In the genomic region with DNA sequence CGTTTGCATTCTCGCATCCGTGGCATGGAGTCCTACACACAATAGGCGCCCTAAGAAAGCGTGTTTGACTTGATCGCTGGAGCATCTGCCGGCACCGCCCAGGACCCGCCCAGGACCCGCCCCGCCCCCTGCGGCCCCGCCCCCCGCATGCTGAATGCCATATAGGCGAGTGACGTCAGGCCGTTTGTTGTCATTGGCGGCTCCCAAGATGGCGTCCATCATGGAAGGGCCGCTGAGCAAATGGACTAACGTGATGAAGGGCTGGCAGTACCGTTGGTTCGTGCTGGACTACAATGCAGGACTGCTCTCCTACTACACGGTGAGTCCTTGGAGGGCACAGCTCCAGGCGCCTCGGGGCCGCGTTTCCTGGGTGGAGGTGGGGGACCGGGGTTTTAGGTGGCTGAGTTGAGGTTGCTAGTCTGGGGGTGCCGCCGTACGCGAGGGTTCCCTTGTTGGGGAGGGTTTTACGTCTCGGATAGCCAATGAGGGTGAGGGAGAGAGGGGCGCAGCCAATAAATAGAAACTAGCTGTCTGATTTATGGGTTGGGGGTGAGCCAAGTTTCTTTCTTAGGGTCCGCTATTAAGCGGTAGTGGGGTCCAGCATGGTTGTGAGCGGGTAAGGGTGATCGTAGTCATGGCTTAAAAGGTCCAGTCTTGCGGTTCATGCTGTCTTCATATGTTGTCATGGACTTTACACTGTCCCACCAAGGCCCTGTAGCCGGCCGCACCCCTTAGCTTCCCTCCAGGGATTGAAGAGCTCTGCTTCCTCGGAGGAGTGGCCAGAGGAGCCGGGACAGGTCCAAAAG, we compare ENCODE assay signal across 1 cellular context.
TF ChIP-seq lines count a peak whose summit lies in the region.

A gene with protein sequence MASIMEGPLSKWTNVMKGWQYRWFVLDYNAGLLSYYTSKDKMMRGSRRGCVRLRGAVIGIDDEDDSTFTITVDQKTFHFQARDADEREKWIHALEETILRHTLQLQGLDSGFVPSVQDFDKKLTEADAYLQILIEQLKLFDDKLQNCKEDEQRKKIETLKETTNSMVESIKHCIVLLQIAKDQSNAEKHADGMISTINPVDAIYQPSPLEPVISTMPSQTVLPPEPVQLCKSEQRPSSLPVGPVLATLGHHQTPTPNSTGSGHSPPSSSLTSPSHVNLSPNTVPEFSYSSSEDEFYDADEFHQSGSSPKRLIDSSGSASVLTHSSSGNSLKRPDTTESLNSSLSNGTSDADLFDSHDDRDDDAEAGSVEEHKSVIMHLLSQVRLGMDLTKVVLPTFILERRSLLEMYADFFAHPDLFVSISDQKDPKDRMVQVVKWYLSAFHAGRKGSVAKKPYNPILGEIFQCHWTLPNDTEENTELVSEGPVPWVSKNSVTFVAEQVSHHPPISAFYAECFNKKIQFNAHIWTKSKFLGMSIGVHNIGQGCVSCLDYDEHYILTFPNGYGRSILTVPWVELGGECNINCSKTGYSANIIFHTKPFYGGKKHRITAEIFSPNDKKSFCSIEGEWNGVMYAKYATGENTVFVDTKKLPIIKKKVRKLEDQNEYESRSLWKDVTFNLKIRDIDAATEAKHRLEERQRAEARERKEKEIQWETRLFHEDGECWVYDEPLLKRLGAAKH (plus strand): TSS at position 190 of the 806 bp plus-strand sequence. CDS start 19 bp downstream, at position 209.

TF ChIP-seq in K562, 482 proteins besides CTCF, POLR2A, EP300 and RAD21 (continued from another document and continues in another):
- TF ChIP-seq, protein P1, sequence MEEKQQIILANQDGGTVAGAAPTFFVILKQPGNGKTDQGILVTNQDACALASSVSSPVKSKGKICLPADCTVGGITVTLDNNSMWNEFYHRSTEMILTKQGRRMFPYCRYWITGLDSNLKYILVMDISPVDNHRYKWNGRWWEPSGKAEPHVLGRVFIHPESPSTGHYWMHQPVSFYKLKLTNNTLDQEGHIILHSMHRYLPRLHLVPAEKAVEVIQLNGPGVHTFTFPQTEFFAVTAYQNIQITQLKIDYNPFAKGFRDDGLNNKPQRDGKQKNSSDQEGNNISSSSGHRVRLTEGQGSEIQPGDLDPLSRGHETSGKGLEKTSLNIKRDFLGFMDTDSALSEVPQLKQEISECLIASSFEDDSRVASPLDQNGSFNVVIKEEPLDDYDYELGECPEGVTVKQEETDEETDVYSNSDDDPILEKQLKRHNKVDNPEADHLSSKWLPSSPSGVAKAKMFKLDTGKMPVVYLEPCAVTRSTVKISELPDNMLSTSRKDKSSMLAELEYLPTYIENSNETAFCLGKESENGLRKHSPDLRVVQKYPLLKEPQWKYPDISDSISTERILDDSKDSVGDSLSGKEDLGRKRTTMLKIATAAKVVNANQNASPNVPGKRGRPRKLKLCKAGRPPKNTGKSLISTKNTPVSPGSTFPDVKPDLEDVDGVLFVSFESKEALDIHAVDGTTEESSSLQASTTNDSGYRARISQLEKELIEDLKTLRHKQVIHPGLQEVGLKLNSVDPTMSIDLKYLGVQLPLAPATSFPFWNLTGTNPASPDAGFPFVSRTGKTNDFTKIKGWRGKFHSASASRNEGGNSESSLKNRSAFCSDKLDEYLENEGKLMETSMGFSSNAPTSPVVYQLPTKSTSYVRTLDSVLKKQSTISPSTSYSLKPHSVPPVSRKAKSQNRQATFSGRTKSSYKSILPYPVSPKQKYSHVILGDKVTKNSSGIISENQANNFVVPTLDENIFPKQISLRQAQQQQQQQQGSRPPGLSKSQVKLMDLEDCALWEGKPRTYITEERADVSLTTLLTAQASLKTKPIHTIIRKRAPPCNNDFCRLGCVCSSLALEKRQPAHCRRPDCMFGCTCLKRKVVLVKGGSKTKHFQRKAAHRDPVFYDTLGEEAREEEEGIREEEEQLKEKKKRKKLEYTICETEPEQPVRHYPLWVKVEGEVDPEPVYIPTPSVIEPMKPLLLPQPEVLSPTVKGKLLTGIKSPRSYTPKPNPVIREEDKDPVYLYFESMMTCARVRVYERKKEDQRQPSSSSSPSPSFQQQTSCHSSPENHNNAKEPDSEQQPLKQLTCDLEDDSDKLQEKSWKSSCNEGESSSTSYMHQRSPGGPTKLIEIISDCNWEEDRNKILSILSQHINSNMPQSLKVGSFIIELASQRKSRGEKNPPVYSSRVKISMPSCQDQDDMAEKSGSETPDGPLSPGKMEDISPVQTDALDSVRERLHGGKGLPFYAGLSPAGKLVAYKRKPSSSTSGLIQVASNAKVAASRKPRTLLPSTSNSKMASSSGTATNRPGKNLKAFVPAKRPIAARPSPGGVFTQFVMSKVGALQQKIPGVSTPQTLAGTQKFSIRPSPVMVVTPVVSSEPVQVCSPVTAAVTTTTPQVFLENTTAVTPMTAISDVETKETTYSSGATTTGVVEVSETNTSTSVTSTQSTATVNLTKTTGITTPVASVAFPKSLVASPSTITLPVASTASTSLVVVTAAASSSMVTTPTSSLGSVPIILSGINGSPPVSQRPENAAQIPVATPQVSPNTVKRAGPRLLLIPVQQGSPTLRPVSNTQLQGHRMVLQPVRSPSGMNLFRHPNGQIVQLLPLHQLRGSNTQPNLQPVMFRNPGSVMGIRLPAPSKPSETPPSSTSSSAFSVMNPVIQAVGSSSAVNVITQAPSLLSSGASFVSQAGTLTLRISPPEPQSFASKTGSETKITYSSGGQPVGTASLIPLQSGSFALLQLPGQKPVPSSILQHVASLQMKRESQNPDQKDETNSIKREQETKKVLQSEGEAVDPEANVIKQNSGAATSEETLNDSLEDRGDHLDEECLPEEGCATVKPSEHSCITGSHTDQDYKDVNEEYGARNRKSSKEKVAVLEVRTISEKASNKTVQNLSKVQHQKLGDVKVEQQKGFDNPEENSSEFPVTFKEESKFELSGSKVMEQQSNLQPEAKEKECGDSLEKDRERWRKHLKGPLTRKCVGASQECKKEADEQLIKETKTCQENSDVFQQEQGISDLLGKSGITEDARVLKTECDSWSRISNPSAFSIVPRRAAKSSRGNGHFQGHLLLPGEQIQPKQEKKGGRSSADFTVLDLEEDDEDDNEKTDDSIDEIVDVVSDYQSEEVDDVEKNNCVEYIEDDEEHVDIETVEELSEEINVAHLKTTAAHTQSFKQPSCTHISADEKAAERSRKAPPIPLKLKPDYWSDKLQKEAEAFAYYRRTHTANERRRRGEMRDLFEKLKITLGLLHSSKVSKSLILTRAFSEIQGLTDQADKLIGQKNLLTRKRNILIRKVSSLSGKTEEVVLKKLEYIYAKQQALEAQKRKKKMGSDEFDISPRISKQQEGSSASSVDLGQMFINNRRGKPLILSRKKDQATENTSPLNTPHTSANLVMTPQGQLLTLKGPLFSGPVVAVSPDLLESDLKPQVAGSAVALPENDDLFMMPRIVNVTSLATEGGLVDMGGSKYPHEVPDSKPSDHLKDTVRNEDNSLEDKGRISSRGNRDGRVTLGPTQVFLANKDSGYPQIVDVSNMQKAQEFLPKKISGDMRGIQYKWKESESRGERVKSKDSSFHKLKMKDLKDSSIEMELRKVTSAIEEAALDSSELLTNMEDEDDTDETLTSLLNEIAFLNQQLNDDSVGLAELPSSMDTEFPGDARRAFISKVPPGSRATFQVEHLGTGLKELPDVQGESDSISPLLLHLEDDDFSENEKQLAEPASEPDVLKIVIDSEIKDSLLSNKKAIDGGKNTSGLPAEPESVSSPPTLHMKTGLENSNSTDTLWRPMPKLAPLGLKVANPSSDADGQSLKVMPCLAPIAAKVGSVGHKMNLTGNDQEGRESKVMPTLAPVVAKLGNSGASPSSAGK (IDR thresholded peaks at IDR 0.05), result no peak
- TF ChIP-seq, protein P2, sequence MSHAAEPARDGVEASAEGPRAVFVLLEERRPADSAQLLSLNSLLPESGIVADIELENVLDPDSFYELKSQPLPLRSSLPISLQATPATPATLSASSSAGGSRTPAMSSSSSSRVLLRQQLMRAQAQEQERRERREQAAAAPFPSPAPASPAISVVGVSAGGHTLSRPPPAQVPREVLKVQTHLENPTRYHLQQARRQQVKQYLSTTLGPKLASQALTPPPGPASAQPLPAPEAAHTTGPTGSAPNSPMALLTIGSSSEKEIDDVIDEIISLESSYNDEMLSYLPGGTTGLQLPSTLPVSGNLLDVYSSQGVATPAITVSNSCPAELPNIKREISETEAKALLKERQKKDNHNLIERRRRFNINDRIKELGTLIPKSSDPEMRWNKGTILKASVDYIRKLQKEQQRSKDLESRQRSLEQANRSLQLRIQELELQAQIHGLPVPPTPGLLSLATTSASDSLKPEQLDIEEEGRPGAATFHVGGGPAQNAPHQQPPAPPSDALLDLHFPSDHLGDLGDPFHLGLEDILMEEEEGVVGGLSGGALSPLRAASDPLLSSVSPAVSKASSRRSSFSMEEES (CRISPR knock-in tag; IDR thresholded peaks at IDR 0.05), result no peak
- TF ChIP-seq PTBP1 (IDR thresholded peaks at IDR 0.05; ENCODE audit: low read depth, low read length) (no peak), MEF2A (IDR thresholded peaks at IDR 0.05; ENCODE audit: control insufficient read depth, low read depth, low read length) (no peak), TEAD2 (tag; IDR thresholded peaks at IDR 0.05) (no peak), FOXK2 (conservative IDR thresholded peaks at IDR 0.05 in 1 of 2, IDR thresholded peaks at IDR 0.05 in 1 of 2; ENCODE audit: low read depth in 2 of 2) (peak; percentile 85 to 93), ZNF274 (IDR thresholded peaks at IDR 0.05; ENCODE audit: borderline replicate concordance, low read depth, low read length) (no peak), TOE1 (IDR thresholded peaks at IDR 0.05; ENCODE audit: borderline replicate concordance) (no peak; the same call in 1 of the 2 replicates), TOE1 (CRISPR knock-in tag; IDR thresholded peaks at IDR 0.05; ENCODE audit: borderline replicate concordance, low read depth) (no peak), TAF1 (IDR thresholded peaks at IDR 0.05; ENCODE audit: control insufficient read depth, extremely low read depth, insufficient read depth, low read length, severe bottlenecking) (peak; percentile 92), NFIC (IDR thresholded peaks at IDR 0.05) (peak; percentile 97), ZNF124 (CRISPR knock-in tag; IDR thresholded peaks at IDR 0.05) (no peak), NCOA4 (IDR thresholded peaks at IDR 0.05; ENCODE audit: partially characterized antibody) (no peak), EGR1 (conservative IDR thresholded peaks at IDR 0.05) (no peak), CHD4 (IDR thresholded peaks at IDR 0.05; ENCODE audit: insufficient read depth, insufficient replicate concordance, low read depth, low read length, poor library complexity, severe bottlenecking) (no peak), TEAD1 (CRISPR knock-in tag; IDR thresholded peaks at IDR 0.05) (peak in 1 of 2 experiments; percentile 64; a peak in 1 of 4 replicates), EWSR1 (IDR thresholded peaks at IDR 0.05; ENCODE audit: borderline replicate concordance, low read depth, partially characterized antibody) (no peak), RBM34 (IDR thresholded peaks at IDR 0.05; ENCODE audit: borderline replicate concordance, insufficient read depth, low read length) (no peak), BMI1 (IDR thresholded peaks at IDR 0.05; ENCODE audit: low read length) (no peak), GABPB2 (CRISPR knock-in tag; conservative IDR thresholded peaks at IDR 0.05) (no peak), MECOM (CRISPR knock-in tag; IDR thresholded peaks at IDR 0.05) (no peak)
- TF ChIP-seq, protein P3, sequence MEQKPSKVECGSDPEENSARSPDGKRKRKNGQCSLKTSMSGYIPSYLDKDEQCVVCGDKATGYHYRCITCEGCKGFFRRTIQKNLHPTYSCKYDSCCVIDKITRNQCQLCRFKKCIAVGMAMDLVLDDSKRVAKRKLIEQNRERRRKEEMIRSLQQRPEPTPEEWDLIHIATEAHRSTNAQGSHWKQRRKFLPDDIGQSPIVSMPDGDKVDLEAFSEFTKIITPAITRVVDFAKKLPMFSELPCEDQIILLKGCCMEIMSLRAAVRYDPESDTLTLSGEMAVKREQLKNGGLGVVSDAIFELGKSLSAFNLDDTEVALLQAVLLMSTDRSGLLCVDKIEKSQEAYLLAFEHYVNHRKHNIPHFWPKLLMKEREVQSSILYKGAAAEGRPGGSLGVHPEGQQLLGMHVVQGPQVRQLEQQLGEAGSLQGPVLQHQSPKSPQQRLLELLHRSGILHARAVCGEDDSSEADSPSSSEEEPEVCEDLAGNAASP (IDR thresholded peaks at IDR 0.05), result no peak
- TF ChIP-seq, protein P4, sequence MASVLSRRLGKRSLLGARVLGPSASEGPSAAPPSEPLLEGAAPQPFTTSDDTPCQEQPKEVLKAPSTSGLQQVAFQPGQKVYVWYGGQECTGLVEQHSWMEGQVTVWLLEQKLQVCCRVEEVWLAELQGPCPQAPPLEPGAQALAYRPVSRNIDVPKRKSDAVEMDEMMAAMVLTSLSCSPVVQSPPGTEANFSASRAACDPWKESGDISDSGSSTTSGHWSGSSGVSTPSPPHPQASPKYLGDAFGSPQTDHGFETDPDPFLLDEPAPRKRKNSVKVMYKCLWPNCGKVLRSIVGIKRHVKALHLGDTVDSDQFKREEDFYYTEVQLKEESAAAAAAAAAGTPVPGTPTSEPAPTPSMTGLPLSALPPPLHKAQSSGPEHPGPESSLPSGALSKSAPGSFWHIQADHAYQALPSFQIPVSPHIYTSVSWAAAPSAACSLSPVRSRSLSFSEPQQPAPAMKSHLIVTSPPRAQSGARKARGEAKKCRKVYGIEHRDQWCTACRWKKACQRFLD (CRISPR knock-in tag; IDR thresholded peaks at IDR 0.05), result 0 out of 2 replicates have a peak, but pooled peaks have one; percentile 35
- TF ChIP-seq, protein P5, sequence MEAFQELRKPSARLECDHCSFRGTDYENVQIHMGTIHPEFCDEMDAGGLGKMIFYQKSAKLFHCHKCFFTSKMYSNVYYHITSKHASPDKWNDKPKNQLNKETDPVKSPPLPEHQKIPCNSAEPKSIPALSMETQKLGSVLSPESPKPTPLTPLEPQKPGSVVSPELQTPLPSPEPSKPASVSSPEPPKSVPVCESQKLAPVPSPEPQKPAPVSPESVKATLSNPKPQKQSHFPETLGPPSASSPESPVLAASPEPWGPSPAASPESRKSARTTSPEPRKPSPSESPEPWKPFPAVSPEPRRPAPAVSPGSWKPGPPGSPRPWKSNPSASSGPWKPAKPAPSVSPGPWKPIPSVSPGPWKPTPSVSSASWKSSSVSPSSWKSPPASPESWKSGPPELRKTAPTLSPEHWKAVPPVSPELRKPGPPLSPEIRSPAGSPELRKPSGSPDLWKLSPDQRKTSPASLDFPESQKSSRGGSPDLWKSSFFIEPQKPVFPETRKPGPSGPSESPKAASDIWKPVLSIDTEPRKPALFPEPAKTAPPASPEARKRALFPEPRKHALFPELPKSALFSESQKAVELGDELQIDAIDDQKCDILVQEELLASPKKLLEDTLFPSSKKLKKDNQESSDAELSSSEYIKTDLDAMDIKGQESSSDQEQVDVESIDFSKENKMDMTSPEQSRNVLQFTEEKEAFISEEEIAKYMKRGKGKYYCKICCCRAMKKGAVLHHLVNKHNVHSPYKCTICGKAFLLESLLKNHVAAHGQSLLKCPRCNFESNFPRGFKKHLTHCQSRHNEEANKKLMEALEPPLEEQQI (IDR thresholded peaks at IDR 0.05), result no peak; the same call in 1 of the 2 replicates
- TF ChIP-seq, protein P6, sequence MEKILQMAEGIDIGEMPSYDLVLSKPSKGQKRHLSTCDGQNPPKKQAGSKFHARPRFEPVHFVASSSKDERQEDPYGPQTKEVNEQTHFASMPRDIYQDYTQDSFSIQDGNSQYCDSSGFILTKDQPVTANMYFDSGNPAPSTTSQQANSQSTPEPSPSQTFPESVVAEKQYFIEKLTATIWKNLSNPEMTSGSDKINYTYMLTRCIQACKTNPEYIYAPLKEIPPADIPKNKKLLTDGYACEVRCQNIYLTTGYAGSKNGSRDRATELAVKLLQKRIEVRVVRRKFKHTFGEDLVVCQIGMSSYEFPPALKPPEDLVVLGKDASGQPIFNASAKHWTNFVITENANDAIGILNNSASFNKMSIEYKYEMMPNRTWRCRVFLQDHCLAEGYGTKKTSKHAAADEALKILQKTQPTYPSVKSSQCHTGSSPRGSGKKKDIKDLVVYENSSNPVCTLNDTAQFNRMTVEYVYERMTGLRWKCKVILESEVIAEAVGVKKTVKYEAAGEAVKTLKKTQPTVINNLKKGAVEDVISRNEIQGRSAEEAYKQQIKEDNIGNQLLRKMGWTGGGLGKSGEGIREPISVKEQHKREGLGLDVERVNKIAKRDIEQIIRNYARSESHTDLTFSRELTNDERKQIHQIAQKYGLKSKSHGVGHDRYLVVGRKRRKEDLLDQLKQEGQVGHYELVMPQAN (IDR thresholded peaks at IDR 0.05; ENCODE audit: borderline replicate concordance), result peak; percentile 93; the same call in 1 of the 2 replicates
